ENCODE assay signal across 11 cellular contexts in genomic region chr12:99709619-99710018, GRCh38.
"Had no signal": no experiment of that assay in that cellular context is flagged by ENCODE, and none has a peak within 500 bp of the region (broad histone marks: within the 10 kb centered on the region; RNA-seq: fewer than 3 reads in every experiment).

No MANE protein-coding gene starts in this region.

- H3K36me3 ChIP-seq: HAP-1 had no signal

- H3K9me3 ChIP-seq: HAP-1 had no signal

- H3K27ac Mint-ChIP-seq: GM23338, H9, HFFc6 had no signal

- H2AFZ ChIP-seq: GM23248, GM23338 had no signal

- H3K4me3 ChIP-seq: GM23248, GM23338, HAP-1 had no signal

- H3K4me3 Mint-ChIP-seq: GM23338, H9, HFFc6 had no signal

- H3K4me1 ChIP-seq: HAP-1 had no signal

- DNase-seq: GM23248, GOT3, H7, H9, HCEC 1CT, HFFc6 had no signal

- ATAC-seq: GM23338, HCT116 had no signal

- FAIRE-seq: H1, H54 had no signal

- H3K4me1 Mint-ChIP-seq: GM23338, H9 had no signal

- H3K4me2 ChIP-seq: GM23338 had no signal

- H3K27ac ChIP-seq: GM23248 had no signal

- H3K9ac ChIP-seq: GM23248 had no signal
